20 cellular contexts compared by ENCODE assay signal in the genomic region with DNA sequence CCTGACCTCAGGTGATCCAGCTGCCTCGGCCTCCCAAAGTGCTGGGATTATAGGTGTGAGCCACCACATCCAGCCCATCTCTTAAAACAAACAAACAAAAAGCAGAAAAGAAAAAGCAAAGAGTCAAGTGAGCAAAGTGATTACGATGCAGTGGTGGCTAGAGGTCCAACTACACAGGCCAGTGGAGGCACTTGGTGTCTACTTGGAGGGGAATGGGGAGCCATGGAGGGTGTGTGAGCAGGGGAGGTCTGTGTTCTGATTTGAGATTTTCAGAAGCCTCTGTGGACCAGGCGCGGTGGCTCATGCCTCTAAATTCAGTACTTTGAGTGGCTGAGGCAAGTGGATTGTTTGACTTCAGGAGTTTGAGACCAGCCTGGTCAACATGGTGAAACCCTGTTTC.
"Had no signal": no experiment of that assay in that cellular context is flagged by ENCODE, and none has a peak within 500 bp of the region (broad histone marks: within the 10 kb centered on the region; RNA-seq: fewer than 3 reads in every experiment).

No MANE protein-coding gene starts in this region.

- H3K27ac Mint-ChIP-seq: progenitor cell of endocrine pancreas; T-helper 2 cell treated with Interferon-gamma antibody and Interleukin-4, amounts not matched to agents 5 μg/mL and 100 μg/mL, for 36 hours had no signal

- DNase-seq: activated CD4-positive, alpha-beta memory T cell treated with anti-CD3 and anti-CD28 coated beads for 36 hours; activated effector memory CD4-positive, alpha-beta T cell treated with Interleukin-2 at 50 U/mL for 16 hours; activated T-cell treated with anti-CD3 and anti-CD28 coated beads, Interleukin-2, amount 50 U/mL, for 4 hours; gastrocnemius medialis; heart left ventricle; kidney; left lung; stimulated activated CD4-positive, alpha-beta T cell treated with anti-CD3 and anti-CD28 coated beads, Interleukin-15, amount 100 ng/mL, for 24 hours; stimulated activated CD4-positive, alpha-beta T cell treated with anti-CD3 and anti-CD28 coated beads, Interleukin-2, amount 100 ng/mL, for 48 hours; stimulated activated naive CD8-positive, alpha-beta T cell treated with anti-CD3 and anti-CD28 coated beads, Interleukin-15, amount 100 ng/mL, for 72 hours; transverse colon had no signal

- H3K4me3 ChIP-seq: coronary artery, gastrocnemius medialis, heart left ventricle, left lung, suprapubic skin, transverse colon, vagina had no signal

- H3K27me3 Mint-ChIP-seq: activated CD4-positive, alpha-beta memory T cell treated with anti-CD3 and anti-CD28 coated beads for 36 hours; progenitor cell of endocrine pancreas; stimulated activated naive CD8-positive, alpha-beta T cell treated with anti-CD3 and anti-CD28 coated beads, Interleukin-15, amount 100 ng/mL, for 72 hours had no signal

- H3K27me3 ChIP-seq: gastrocnemius medialis, heart left ventricle, left lung, suprapubic skin, transverse colon, vagina had no signal

- H3K9me3 Mint-ChIP-seq: activated CD4-positive, alpha-beta memory T cell treated with anti-CD3 and anti-CD28 coated beads for 36 hours; activated T-cell treated with anti-CD3 and anti-CD28 coated beads, Interleukin-2, amount 50 U/mL, for 4 hours; neural crest cell; stimulated activated naive CD8-positive, alpha-beta T cell treated with anti-CD3 and anti-CD28 coated beads, Interleukin-15, amount 100 ng/mL, for 72 hours; T-helper 2 cell treated with Interferon-gamma antibody and Interleukin-4, amounts not matched to agents 5 μg/mL and 100 μg/mL, for 36 hours had no signal

- H3K4me3 Mint-ChIP-seq: activated CD4-positive, alpha-beta memory T cell treated with anti-CD3 and anti-CD28 coated beads for 36 hours; activated T-cell treated with anti-CD3 and anti-CD28 coated beads, Interleukin-2, amount 50 U/mL, for 4 hours; neural crest cell; stimulated activated naive CD8-positive, alpha-beta T cell treated with anti-CD3 and anti-CD28 coated beads, Interleukin-15, amount 100 ng/mL, for 72 hours; T-helper 2 cell treated with Interferon-gamma antibody and Interleukin-4, amounts not matched to agents 5 μg/mL and 100 μg/mL, for 36 hours had no signal

- H3K9me3 ChIP-seq: gastrocnemius medialis, heart left ventricle, left lung, suprapubic skin, transverse colon, vagina had no signal

- ATAC-seq: activated T-cell treated with anti-CD3 and anti-CD28 coated beads, Interleukin-2, amount 50 U/mL, for 4 hours; esophagus mucosa; stimulated activated naive CD8-positive, alpha-beta T cell treated with anti-CD3 and anti-CD28 coated beads, Interleukin-15, amount 100 ng/mL, for 72 hours had no signal

- FAIRE-seq: endometrium, kidney, TTC549 had no signal

- H3K27ac ChIP-seq: coronary artery, suprapubic skin, vagina had no signal
